In genomic region chr15:94232107-94232506, GRCh38 we compare ENCODE assay signal across 8 cellular contexts. TPM values are rescaled to one million over a fixed set of nuclear protein-coding genes. Genes with fewer than 3 reads are reported as not detected.
A peak's percentile ranks its signal among the peaks of the same experiment; 100 is the strongest.
DNase-seq lines count a peak whose midpoint lies in the region; ATAC-seq and TF ChIP-seq lines count a peak whose summit lies in the region.

No MANE protein-coding gene starts in this region.

- H3K18ac ChIP-seq in mesendoderm (ENCODE audit: low read length): no peak overlapping the region

- H3K23ac ChIP-seq in mesendoderm (ENCODE audit: low read length): no peak overlapping the region

- no peak overlapping the region for H3K27ac ChIP-seq in mesendoderm (ENCODE audit: low read depth, low read length)

- H2BK15ac ChIP-seq in mesendoderm (replicated peaks; ENCODE audit: low read depth): no peak overlapping the region

- no peak overlapping the region for H2AK5ac ChIP-seq in mesendoderm (ENCODE audit: low read length)

- H3K56ac ChIP-seq in mesendoderm (ENCODE audit: low read length): peak overlapping the region; percentile 77

- ATAC-seq in GM21723 (IDR thresholded peaks at IDR 0.05; ENCODE audit: unreplicated experiment): peak; percentile 6
- no peak for ATAC-seq in GM18868 (IDR thresholded peaks at IDR 0.05; ENCODE audit: unreplicated experiment)

- no peaks in the 10 kb centered on the region for H3K36me3 ChIP-seq in mesendoderm (ENCODE audit: control insufficient read depth, insufficient read depth, low read length)

- H2BK5ac ChIP-seq in mesendoderm (ENCODE audit: low read length): no peak overlapping the region

- H3K4me3 ChIP-seq in AG09309 (ENCODE audit: control insufficient read depth, low read depth, low read length) (peak overlapping the region; percentile 60), mesendoderm (ENCODE audit: low read length) (peak overlapping the region; percentile 0)

- no peaks in the 10 kb centered on the region for H3K79me2 ChIP-seq in mesendoderm (ENCODE audit: control insufficient read depth, insufficient read depth, low read length)

- H3K27me3 ChIP-seq in mesendoderm (ENCODE audit: insufficient read depth, low read length, poor library complexity): peaks cover 2% of the 10 kb centered on the region

- H4K8ac ChIP-seq in mesendoderm (ENCODE audit: low read depth, low read length): no peak overlapping the region

- H3K4ac ChIP-seq in mesendoderm (ENCODE audit: low read depth, low read length): no peak overlapping the region

- H3K79me1 ChIP-seq in mesendoderm (ENCODE audit: low read length): no peaks in the 10 kb centered on the region

- TF ChIP-seq CTCF in AG09309 (IDR thresholded peaks at IDR 0.05; ENCODE audit: control insufficient read depth, insufficient read depth, low read depth, low read length, missing control alignments): no peak

- H4K5ac ChIP-seq in mesendoderm (ENCODE audit: low read length): no peak overlapping the region

- H3K4me2 ChIP-seq in mesendoderm (ENCODE audit: low read length): peak overlapping the region; percentile 54

- DNase-seq in AG09309 (ENCODE audit: low read depth) (no peak), amniotic epithelial cell (ENCODE audit: low read depth) (peak; percentile 28), mesendoderm (no peak), NK-92 (lab: John Stamatoyannopoulos, UW; ENCODE audit: unreplicated experiment) (no peak), cortex of kidney (lab: John Stamatoyannopoulos, UW) (no peak), NCI-H187 treated with DMSO at 0.1 percent for 48 hours (lab: John Stamatoyannopoulos, UW) (no peak)

- peak overlapping the region; percentile 14 for H3K9ac ChIP-seq in mesendoderm (ENCODE audit: low read length)

- no CpG with 5 or more reads among the region's 9 CpGs for WGBS in mesendoderm (ENCODE audit: extremely low coverage, insufficient coverage, low lambda C conversion rate)

- H2BK120ac ChIP-seq in mesendoderm (ENCODE audit: low read depth, low read length): no peak overlapping the region

- no peaks in the 10 kb centered on the region for H3K4me1 ChIP-seq in mesendoderm (ENCODE audit: control insufficient read depth, low read depth, low read length)

RNA-seq across cellular contexts. Expression of gene MCTP2, which starts 0.7 kb away (rescaled TPM):
- polyA plus RNA-seq in mesendoderm (2013, experiment 1 of 2): 1.4 TPM
- polyA plus RNA-seq in mesendoderm (2013, experiment 2 of 2): 1.5 TPM
